Comparison of ENCODE assay signal across 25 cellular contexts in the genomic region with DNA sequence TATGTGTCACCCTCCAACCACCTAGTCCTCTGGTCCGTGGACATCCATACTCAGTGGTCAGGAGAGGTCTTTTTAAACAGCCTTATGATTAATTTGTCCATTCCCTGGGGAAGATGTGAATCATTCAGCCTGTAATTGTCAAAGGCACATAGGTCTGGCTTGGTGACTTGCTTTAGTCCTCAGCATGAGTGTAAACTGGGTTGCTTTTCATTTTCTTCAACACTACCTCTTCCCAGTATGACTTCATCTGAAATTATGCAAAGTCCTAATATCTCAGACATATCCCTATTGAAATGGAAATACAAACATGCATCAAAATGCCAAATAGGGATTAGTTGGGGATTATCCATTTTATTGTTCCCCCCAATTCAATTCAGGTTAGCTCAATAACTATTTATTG.
"Had no signal": no experiment of that assay in that cellular context is flagged by ENCODE, and none has a peak within 500 bp of the region (broad histone marks: within the 10 kb centered on the region; RNA-seq: fewer than 3 reads in every experiment).

No MANE protein-coding gene starts in this region.

- H3K36me3 ChIP-seq: SJSA1 had no signal

- H3K27ac ChIP-seq: HL-60, KMS-11, SJSA1, SK-N-MC had no signal

- H3K4me3 ChIP-seq: K562, SJSA1, SK-N-MC had no signal

- H3K4me1 ChIP-seq: SJSA1 had no signal

- H3K4me1 Mint-ChIP-seq: IgD-negative memory B cell had no signal

- H3K27me3 ChIP-seq: SJSA1 had no signal

- H3K4me2 ChIP-seq: KMS-11 had no signal

- H3K4me3 Mint-ChIP-seq: IgD-negative memory B cell had no signal

- H3K9ac ChIP-seq: KMS-11 had no signal

- H3K27ac Mint-ChIP-seq: IgD-negative memory B cell had no signal

- H3K36me3 Mint-ChIP-seq: IgD-negative memory B cell had no signal

- FAIRE-seq: HTR-8/SVneo, K562, RCC 7860 had no signal

- H3K9me3 ChIP-seq: SJSA1 had no signal

- DNase-seq: Kasumi-1, MV-4-11, NCI-H1048, NCI-H1105, NCI-H1417, NCI-H1436 treated with DMSO at 0.1 percent for 48 hours, NCI-H1694, NCI-H187 treated with DMSO at 0.1 percent for 48 hours, NCI-H2029 treated with DMSO at 0.1 percent for 48 hours, NCI-H2171 treated with DMSO at 0.1 percent for 48 hours, NCI-H2227 treated with DMSO at 0.1 percent for 48 hours, NCI-H524, NCI-H69, NCI-H774, Right ventricle myocardium superior, RPMI8226, SIG-M5 had no signal
